Comparison of ENCODE assay signal across 29 cellular contexts in genomic region chr18:50262977-50263376, GRCh38.
"Had no signal": no experiment of that assay in that cellular context is flagged by ENCODE, and none has a peak within 500 bp of the region (broad histone marks: within the 10 kb centered on the region; RNA-seq: fewer than 3 reads in every experiment).

No MANE protein-coding gene starts in this region.

- H3K4me3 Mint-ChIP-seq: dendritic cell treated with granulocyte-macrophage colony-stimulating factor and Interleukin-4, amounts not matched to agents 40 ng/mL and 50 ng/mL, for 4 days; effector memory CD8-positive, alpha-beta T cell; endodermal cell had no signal

- H3K27ac Mint-ChIP-seq: dendritic cell treated with granulocyte-macrophage colony-stimulating factor and Interleukin-4, amounts not matched to agents 40 ng/mL and 50 ng/mL, for 4 days; effector memory CD8-positive, alpha-beta T cell; endodermal cell had no signal

- H3K27me3 ChIP-seq: colonic mucosa, dorsolateral prefrontal cortex, esophagus muscularis mucosa, esophagus squamous epithelium, foreskin keratinocyte, gastrocnemius medialis, gastroesophageal sphincter, heart left ventricle, heart right ventricle had no signal

- H3K4me3 ChIP-seq: colonic mucosa, coronary artery, dorsolateral prefrontal cortex, esophagus muscularis mucosa, esophagus squamous epithelium, gastrocnemius medialis, gastroesophageal sphincter, heart left ventricle, heart right ventricle had no signal

- ATAC-seq: effector memory CD8-positive, alpha-beta T cell; esophagus mucosa; foreskin keratinocyte; gastrocnemius medialis; gastroesophageal sphincter; heart left ventricle; heart right ventricle had no signal

- H3K9me3 ChIP-seq: colonic mucosa, esophagus muscularis mucosa, esophagus squamous epithelium, gastrocnemius medialis, gastroesophageal sphincter had no signal

- H3K4me1 ChIP-seq: colonic mucosa had no signal

- DNase-seq: colonic mucosa; cortex of kidney; dermis blood vessel endothelial cell; dorsolateral prefrontal cortex; effector CD4-positive, alpha-beta T cell; effector CD8-positive, alpha-beta T cell; effector memory CD4-positive, alpha-beta T cell; effector memory CD8-positive, alpha-beta T cell; endodermal cell; erythroblast; esophagus squamous epithelium; foreskin fibroblast; foreskin keratinocyte; foreskin melanocyte; gastrocnemius medialis; glutamatergic neuron; head of caudate nucleus; heart left ventricle; heart right ventricle had no signal

- H3K9me3 Mint-ChIP-seq: dendritic cell treated with granulocyte-macrophage colony-stimulating factor and Interleukin-4, amounts not matched to agents 40 ng/mL and 50 ng/mL, for 4 days; effector memory CD8-positive, alpha-beta T cell had no signal

- H3K36me3 ChIP-seq: colonic mucosa, esophagus muscularis mucosa, esophagus squamous epithelium, gastrocnemius medialis, gastroesophageal sphincter, heart left ventricle, heart right ventricle had no signal

- H3K27ac ChIP-seq: colonic mucosa, coronary artery, dorsolateral prefrontal cortex, epithelial cell of prostate, esophagus muscularis mucosa, esophagus squamous epithelium, foreskin keratinocyte, gastrocnemius medialis, gastroesophageal sphincter, heart left ventricle, heart right ventricle had no signal

- FAIRE-seq: colon, endometrium, endothelial cell of umbilical vein, frontal cortex had no signal
